1 cellular context compared by ENCODE assay signal in genomic region chr12:120534703-120535655, GRCh38.
TF ChIP-seq lines count a peak whose summit lies in the region.

No MANE protein-coding gene starts in this region.

TF ChIP-seq in GM23338, 12 proteins besides CTCF, POLR2A, EP300 and RAD21 (continued from another document):
- no peak for TF ChIP-seq REST (IDR thresholded peaks at IDR 0.05; ENCODE audit: unreplicated experiment)
- TF ChIP-seq ZNF331 (CRISPR knock-in tag; IDR thresholded peaks at IDR 0.05; ENCODE audit: low read depth) = no peak
- no peak for TF ChIP-seq CREB1 (CRISPR knock-in tag; IDR thresholded peaks at IDR 0.05; ENCODE audit: low read depth)
- TF ChIP-seq STAT1 (IDR thresholded peaks at IDR 0.05; ENCODE audit: unreplicated experiment) = no peak
- TF ChIP-seq JUNB (IDR thresholded peaks at IDR 0.05; ENCODE audit: unreplicated experiment) = no peak
TF ChIP-seq in GM23338: peak in this region for 0.
